ENCODE assay signal across 25 cellular contexts in the genomic region with DNA sequence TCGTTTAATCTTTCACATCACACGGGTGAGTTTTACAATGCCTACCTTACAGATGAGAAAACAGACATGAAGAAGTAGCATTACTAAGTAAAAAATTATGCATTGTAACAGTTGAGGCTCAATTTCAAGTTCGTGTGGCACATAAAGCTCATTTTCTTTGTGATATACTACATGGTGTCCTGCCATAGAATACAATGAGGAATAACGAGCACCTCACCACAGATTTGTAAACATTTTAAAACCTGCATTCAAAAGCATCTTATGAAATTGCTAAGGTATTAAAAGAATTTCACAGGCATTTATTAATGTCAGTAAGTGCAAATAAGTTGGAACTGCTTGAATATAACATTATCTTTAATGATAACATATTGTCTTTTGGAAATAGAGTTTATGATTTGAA. TPM values are rescaled to one million over a fixed set of nuclear protein-coding genes. Genes with fewer than 3 reads are reported as not detected.
"Had no signal": no experiment of that assay in that cellular context is flagged by ENCODE, and none has a peak within 500 bp of the region (broad histone marks: within the 10 kb centered on the region; RNA-seq: fewer than 3 reads in every experiment).

No MANE protein-coding gene starts in this region.

- H3K4me3 ChIP-seq: stomach, suprapubic skin, testis, thoracic aorta, thyroid gland, tibial artery, tibial nerve, transverse colon, upper lobe of left lung, upper lobe of right lung, uterus, vagina had no signal

- H3K9me3 ChIP-seq: suprapubic skin, testis, thoracic aorta, thyroid gland, tibial artery, transverse colon, upper lobe of left lung, upper lobe of right lung, uterus, vagina had no signal

- H3K27me3 ChIP-seq: stomach, suprapubic skin, testis, thyroid gland, tibial artery, tibial nerve, transverse colon, upper lobe of left lung, upper lobe of right lung, uterus, vagina had no signal

- ATAC-seq: stimulated activated effector memory CD8-positive, alpha-beta T cell treated with anti-CD3 and anti-CD28 coated beads, Interleukin-12 subunit alpha, Interleukin-12 subunit beta, amount 100 ng/mL, for 72 hours; stimulated activated memory B cell treated with anti-CD40 and anti-IgM and Interleukin-4, amounts not matched to agents 10 μg/mL and 1 μg/mL and 100 μg/mL, for 72 hours; stimulated activated naive B cell treated with anti-CD40 and anti-IgM and Interleukin-4, amounts not matched to agents 10 μg/mL and 1 μg/mL and 100 μg/mL, for 72 hours; stimulated activated naive CD8-positive, alpha-beta T cell treated with anti-CD3 and anti-CD28 coated beads, Interleukin-15, amount 100 ng/mL, for 72 hours; upper lobe of right lung had no signal

- H3K27ac ChIP-seq: stomach, suprapubic skin, testis, thoracic aorta, thyroid gland, tibial artery, tibial nerve, transverse colon, upper lobe of left lung, upper lobe of right lung, uterus, vagina had no signal

- DNase-seq: stimulated activated CD4-positive, alpha-beta T cell treated with anti-CD3 and anti-CD28 coated beads, Interleukin-2, amount 100 ng/mL, for 48 hours; stimulated activated CD4-positive, alpha-beta T cell treated with anti-CD3 and anti-CD28 coated beads, Interleukin-4, amount 100 ng/mL, for 1 hour; stimulated activated CD4-positive, alpha-beta T cell treated with anti-CD3 and anti-CD28 coated beads, Interleukin-4, amount 100 ng/mL, for 24 hours; stimulated activated CD4-positive, alpha-beta T cell treated with anti-CD3 and anti-CD28 coated beads, Interleukin-4, amount 100 ng/mL, for 4 hours; stimulated activated CD8-positive, alpha-beta memory T cell treated with anti-CD3 and anti-CD28 coated beads, Interleukin-4, amount 100 ng/mL, for 48 hours; stimulated activated naive B cell treated with anti-CD40 and anti-IgM and Interleukin-4, amounts not matched to agents 10 μg/mL and 1 μg/mL and 100 μg/mL, for 72 hours; stimulated activated naive CD4-positive, alpha-beta T cell; stimulated activated naive CD4-positive, alpha-beta T cell treated with Interleukin-2 at 50 U/mL for 16 hours; stimulated activated naive CD8-positive, alpha-beta T cell treated with anti-CD3 and anti-CD28 coated beads, Interleukin-15, amount 100 ng/mL, for 72 hours; stomach; substantia nigra; testis; thyroid gland; tibial artery; transverse colon; trophoblast cell; upper lobe of left lung; upper lobe of right lung; uterus had no signal

- H3K36me3 ChIP-seq: stomach, suprapubic skin, thoracic aorta, thyroid gland, tibial artery, tibial nerve, transverse colon, upper lobe of left lung, upper lobe of right lung, uterus, vagina had no signal

- H3K4me1 ChIP-seq: stomach, suprapubic skin, testis, thyroid gland, tibial artery, tibial nerve, transverse colon, upper lobe of left lung, upper lobe of right lung, uterus, vagina had no signal

RNA-seq across cellular contexts. Expression of gene DEPDC1, which starts 47.8 kb away (rescaled TPM):
- total RNA-seq: thoracic aorta, tibial nerve had no signal
